ENCODE assay signal across 23 cellular contexts in genomic region chr2:202425036-202425435, GRCh38. TPM values are rescaled to one million over a fixed set of nuclear protein-coding genes. Genes with fewer than 3 reads are reported as not detected.
A peak's percentile ranks its signal among the peaks of the same experiment; 100 is the strongest.
DNase-seq lines count a peak whose midpoint lies in the region; ATAC-seq lines count a peak whose summit lies in the region.
"Had no signal": no experiment of that assay in that cellular context is flagged by ENCODE, and none has a peak within 500 bp of the region (broad histone marks: within the 10 kb centered on the region; RNA-seq: fewer than 3 reads in every experiment).

No MANE protein-coding gene starts in this region.

- H3K9ac ChIP-seq in BLaER1 = no peak overlapping the region

- H3K4me3 Mint-ChIP-seq in T-helper 17 cell = no peak overlapping the region
- H3K4me3 Mint-ChIP-seq: CD4-positive, alpha-beta T cell had no signal

- 0 out of 2 replicates have a peak overlapping the region, but pooled peaks have one; percentile 15 for H3K4me2 ChIP-seq in BLaER1

- no peaks in the 10 kb centered on the region for H3K4me1 Mint-ChIP-seq in T-helper 17 cell

- peaks cover 26% of the 10 kb centered on the region for H3K9me3 ChIP-seq in BLaER1
- H3K9me3 ChIP-seq in T-helper 17 cell (ENCODE audit: control insufficient read depth, low read length, poor library complexity, severe bottlenecking) = no peaks in the 10 kb centered on the region
- H3K9me3 ChIP-seq: BE2C, Caco-2, MG63 had no signal

- peak overlapping the region; percentile 37 for H3K27ac Mint-ChIP-seq in T-helper 17 cell
- H3K27ac Mint-ChIP-seq: CD4-positive, alpha-beta T cell had no signal

- peaks cover 17% of the 10 kb centered on the region for H3K4me1 ChIP-seq in BLaER1
- H3K4me1 ChIP-seq: BE2C had no signal

- H4K20me1 ChIP-seq in BLaER1 = peaks cover 47% of the 10 kb centered on the region; the same call in 1 of the 2 replicates

- no peak for ATAC-seq in T-helper 17 cell
- ATAC-seq in esophagus mucosa = peak; percentile 69
- no peak for ATAC-seq in HG02759 (IDR thresholded peaks at IDR 0.05; ENCODE audit: unreplicated experiment)
- no peak for ATAC-seq in GM21737 (IDR thresholded peaks at IDR 0.05; ENCODE audit: unreplicated experiment)

- no peak overlapping the region for H3K4me3 ChIP-seq in BLaER1
- H3K4me3 ChIP-seq: MG63 had no signal

- no peaks in the 10 kb centered on the region for H3K27me3 Mint-ChIP-seq in T-helper 17 cell
- H3K27me3 Mint-ChIP-seq: CD4-positive, alpha-beta T cell had no signal

- H3K36me3 ChIP-seq in BLaER1 = peaks cover 20% of the 10 kb centered on the region
- H3K36me3 ChIP-seq: BE2C, MG63 had no signal

- no peaks in the 10 kb centered on the region for H3K27me3 ChIP-seq in BLaER1
- H3K27me3 ChIP-seq: BE2C, MG63 had no signal

- DNase-seq in HT1080 (ENCODE audit: low read depth) = peak; percentile 6
- DNase-seq in T-helper 17 cell = no peak
- DNase-seq in NCI-H748 treated with DMSO at 0.1 percent for 48 hours (lab: John Stamatoyannopoulos, UW) = no peak
- DNase-seq in AG08396 (ENCODE audit: low spot score) = no peak
- DNase-seq: BE2C; Caco-2; CD4-positive, alpha-beta T cell; GF-D8; HCEC 1CT; IMR-90; MG63; NCI-H1092; NCI-H146; NCI-H2029 treated with DMSO at 0.1 percent for 48 hours; NCI-H2171 treated with DMSO at 0.1 percent for 48 hours; NCI-H510A; NCI-H774; RPMI8226 had no signal

- H3K27ac ChIP-seq in BLaER1 = no peak overlapping the region
- H3K27ac ChIP-seq: HL-60 had no signal

- H3K36me3 Mint-ChIP-seq in T-helper 17 cell (ENCODE audit: low read depth) = no peaks in the 10 kb centered on the region

RNA-seq across cellular contexts. Expression of gene BMPR2, which starts 48.9 kb away (rescaled TPM):
- total RNA-seq in HT1080 (2014; rRNA removed; shearing (Covaris generic)) = 3.8 and 5.5 TPM in 2 replicates
- polyA plus RNA-seq in HT1080 (2015; cell fraction: cytosol; rRNA removed) = 8.9 and 13.2 TPM in 2 replicates
- 9.7 and 11.1 TPM in 2 replicates for polyA plus RNA-seq in HT1080 (2015; cell fraction: nucleus; rRNA removed)
- total RNA-seq in T-helper 17 cell = 10 to 100 TPM; 11.3 to 12.4 TPM
- 22.7 TPM for total RNA-seq in esophagus mucosa
